Comparison of ENCODE assay signal across 11 cellular contexts in genomic region chr22:25388415-25388814, GRCh38.
"Had no signal": no experiment of that assay in that cellular context is flagged by ENCODE, and none has a peak within 500 bp of the region (broad histone marks: within the 10 kb centered on the region; RNA-seq: fewer than 3 reads in every experiment).

No MANE protein-coding gene starts in this region.

- H3K9me3 Mint-ChIP-seq: activated T-cell treated with anti-CD3 and anti-CD28 coated beads, Interleukin-2, amount 50 U/mL, for 72 hours; stimulated activated naive B cell treated with anti-CD40 and anti-IgM and Interleukin-4, amounts not matched to agents 10 μg/mL and 1 μg/mL and 100 μg/mL, for 72 hours had no signal

- H3K9me3 ChIP-seq: ascending aorta, left ventricle myocardium inferior, right atrium auricular region, upper lobe of left lung had no signal

- H3K27ac Mint-ChIP-seq: activated T-cell treated with anti-CD3 and anti-CD28 coated beads, Interleukin-2, amount 50 U/mL, for 72 hours; stimulated activated naive B cell treated with anti-CD40 and anti-IgM and Interleukin-4, amounts not matched to agents 10 μg/mL and 1 μg/mL and 100 μg/mL, for 72 hours had no signal

- H3K27me3 ChIP-seq: ascending aorta, foreskin keratinocyte, right atrium auricular region, upper lobe of left lung had no signal

- DNase-seq: activated CD4-positive, alpha-beta T cell treated with anti-CD3 and anti-CD28 coated beads, Interleukin-2, amount 50 U/mL, for 48 hours; activated T-cell treated with anti-CD3 and anti-CD28 coated beads, Interleukin-2, amount 50 U/mL, for 72 hours; foreskin keratinocyte; left ventricle myocardium inferior; mesenchymal stem cell; stimulated activated naive B cell treated with anti-CD40 and anti-IgM and Interleukin-4, amounts not matched to agents 10 μg/mL and 1 μg/mL and 100 μg/mL, for 72 hours; upper lobe of left lung had no signal

- H3K36me3 ChIP-seq: ascending aorta, left ventricle myocardium inferior, right atrium auricular region, upper lobe of left lung had no signal

- H3K27me3 Mint-ChIP-seq: stimulated activated naive B cell treated with anti-CD40 and anti-IgM and Interleukin-4, amounts not matched to agents 10 μg/mL and 1 μg/mL and 100 μg/mL, for 72 hours had no signal

- H3K27ac ChIP-seq: ascending aorta, foreskin keratinocyte, left ventricle myocardium inferior, right atrium auricular region, skin epidermis, upper lobe of left lung had no signal

- H3K4me3 Mint-ChIP-seq: activated T-cell treated with anti-CD3 and anti-CD28 coated beads, Interleukin-2, amount 50 U/mL, for 72 hours had no signal

- H3K4me1 ChIP-seq: ascending aorta, foreskin keratinocyte had no signal

- ATAC-seq: activated CD4-positive, CD25-positive, alpha-beta regulatory T cell treated with anti-CD3 and anti-CD28 coated beads, Interleukin-2, amount 50 U/mL, for 24 hours; activated T-cell treated with anti-CD3 and anti-CD28 coated beads, Interleukin-2, amount 50 U/mL, for 72 hours; foreskin keratinocyte had no signal

- H3K4me3 ChIP-seq: ascending aorta, left ventricle myocardium inferior, right atrium auricular region, skin epidermis, upper lobe of left lung had no signal
